In genomic region chr5:115544371-115545064, GRCh38 we compare ENCODE assay signal across 1 cellular context.
TF ChIP-seq lines count a peak whose summit lies in the region.

FEM1C (minus strand) TSS chr5:115544775; CDS start chr5:115543493, 1,282 bp downstream.

TF ChIP-seq in HepG2, 621 proteins besides CTCF, POLR2A, EP300 and RAD21 (continued from another document and continues in another):
- TF ChIP-seq, protein P1, sequence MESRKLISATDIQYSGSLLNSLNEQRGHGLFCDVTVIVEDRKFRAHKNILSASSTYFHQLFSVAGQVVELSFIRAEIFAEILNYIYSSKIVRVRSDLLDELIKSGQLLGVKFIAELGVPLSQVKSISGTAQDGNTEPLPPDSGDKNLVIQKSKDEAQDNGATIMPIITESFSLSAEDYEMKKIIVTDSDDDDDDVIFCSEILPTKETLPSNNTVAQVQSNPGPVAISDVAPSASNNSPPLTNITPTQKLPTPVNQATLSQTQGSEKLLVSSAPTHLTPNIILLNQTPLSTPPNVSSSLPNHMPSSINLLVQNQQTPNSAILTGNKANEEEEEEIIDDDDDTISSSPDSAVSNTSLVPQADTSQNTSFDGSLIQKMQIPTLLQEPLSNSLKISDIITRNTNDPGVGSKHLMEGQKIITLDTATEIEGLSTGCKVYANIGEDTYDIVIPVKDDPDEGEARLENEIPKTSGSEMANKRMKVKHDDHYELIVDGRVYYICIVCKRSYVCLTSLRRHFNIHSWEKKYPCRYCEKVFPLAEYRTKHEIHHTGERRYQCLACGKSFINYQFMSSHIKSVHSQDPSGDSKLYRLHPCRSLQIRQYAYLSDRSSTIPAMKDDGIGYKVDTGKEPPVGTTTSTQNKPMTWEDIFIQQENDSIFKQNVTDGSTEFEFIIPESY (CRISPR knock-in tag; IDR thresholded peaks at IDR 0.05), result no peak
- TF ChIP-seq JUND (CRISPR knock-in tag; IDR thresholded peaks at IDR 0.05) (no peak), MED13 (CRISPR knock-in tag; IDR thresholded peaks at IDR 0.05) (no peak), NPAS2 (CRISPR knock-in tag; IDR thresholded peaks at IDR 0.05; ENCODE audit: borderline replicate concordance) (no peak), ZNF256 (CRISPR knock-in tag; conservative IDR thresholded peaks at IDR 0.05) (no peak), SALL2 (CRISPR knock-in tag; IDR thresholded peaks at IDR 0.05) (no peak; the same call in 1 of the 2 replicates), HNRNPL (IDR thresholded peaks at IDR 0.05; ENCODE audit: low read depth, low read length) (no peak), TBX2 (CRISPR knock-in tag; IDR thresholded peaks at IDR 0.05; ENCODE audit: borderline replicate concordance) (no peak; the same call in 1 of the 2 replicates), ZNF7 (CRISPR knock-in tag; IDR thresholded peaks at IDR 0.05) (no peak), KDM6A (CRISPR knock-in tag; IDR thresholded peaks at IDR 0.05; ENCODE audit: low read depth) (no peak), ZNF180 (CRISPR knock-in tag; IDR thresholded peaks at IDR 0.05; ENCODE audit: borderline replicate concordance, low read depth) (no peak), ATF6 (CRISPR knock-in tag; conservative IDR thresholded peaks at IDR 0.05) (no peak), SMC3 (IDR thresholded peaks at IDR 0.05; ENCODE audit: low read length) (no peak), ZNF18 (CRISPR knock-in tag; IDR thresholded peaks at IDR 0.05; ENCODE audit: insufficient replicate concordance) (peak; percentile 82), NCOA2 (CRISPR knock-in tag; IDR thresholded peaks at IDR 0.05) (no peak), ATF7-NPFF (CRISPR knock-in tag; IDR thresholded peaks at IDR 0.05; ENCODE audit: low read depth) (peak; percentile 94), ZNF577 (CRISPR knock-in tag; IDR thresholded peaks at IDR 0.05; ENCODE audit: borderline replicate concordance, low read depth) (no peak), ZNF136 (CRISPR knock-in tag; IDR thresholded peaks at IDR 0.05; ENCODE audit: low read depth) (peak; percentile 82; the same call in 1 of the 2 replicates), FOXJ3 (CRISPR knock-in tag; IDR thresholded peaks at IDR 0.05; ENCODE audit: borderline replicate concordance) (no peak), GFI1 (CRISPR knock-in tag; IDR thresholded peaks at IDR 0.05; ENCODE audit: borderline replicate concordance) (peak; percentile 25; the same call in 1 of the 2 replicates), ZBED4 (CRISPR knock-in tag; IDR thresholded peaks at IDR 0.05; ENCODE audit: borderline replicate concordance) (0 out of 2 replicates have a peak, but pooled peaks have one; percentile 66), ZNF33A (CRISPR knock-in tag; IDR thresholded peaks at IDR 0.05; ENCODE audit: borderline replicate concordance) (no peak; the same call in 1 of the 2 replicates), ZNF512B (CRISPR knock-in tag; IDR thresholded peaks at IDR 0.05; ENCODE audit: borderline replicate concordance) (no peak), POLR2AphosphoS5 (IDR thresholded peaks at IDR 0.05; ENCODE audit: low read depth, low read length) (peak; percentile 94), TBX3 (IDR thresholded peaks at IDR 0.05; ENCODE audit: borderline replicate concordance) (no peak), FOXP4 (CRISPR knock-in tag; IDR thresholded peaks at IDR 0.05) (peak; percentile 72; the same call in 1 of the 2 replicates), HDAC1 (CRISPR knock-in tag; IDR thresholded peaks at IDR 0.05) (peak; percentile 95), CREBL2 (CRISPR knock-in tag; IDR thresholded peaks at IDR 0.05; ENCODE audit: borderline replicate concordance) (peak; percentile 72; the same call in 1 of the 2 replicates), SUZ12 (IDR thresholded peaks at IDR 0.05; ENCODE audit: low read depth, low read length) (no peak), IKZF5 (CRISPR knock-in tag; IDR thresholded peaks at IDR 0.05) (peak; percentile 90), XRCC5 (optimal IDR thresholded peaks at IDR 0.05; ENCODE audit: low read length) (peak; percentile 36), ZSCAN12 (CRISPR knock-in tag; IDR thresholded peaks at IDR 0.05) (no peak), SKI (IDR thresholded peaks at IDR 0.05; ENCODE audit: partially characterized antibody) (peak; percentile 72), ZNF264 (CRISPR knock-in tag; IDR thresholded peaks at IDR 0.05) (no peak), IRF2 (CRISPR knock-in tag; IDR thresholded peaks at IDR 0.05) (peak; percentile 75), ZNF652 (CRISPR knock-in tag; IDR thresholded peaks at IDR 0.05; ENCODE audit: borderline replicate concordance, low read depth) (peak; percentile 66), ZNF850 (CRISPR knock-in tag; conservative IDR thresholded peaks at IDR 0.05) (no peak), ZNF510 (CRISPR knock-in tag; IDR thresholded peaks at IDR 0.05; ENCODE audit: low read depth) (no peak; the same call in 1 of the 2 replicates), MIXL1 (CRISPR knock-in tag; IDR thresholded peaks at IDR 0.05) (peak; percentile 69; the same call in 1 of the 2 replicates), MEF2D (CRISPR knock-in tag; IDR thresholded peaks at IDR 0.05) (no peak), ZBTB21 (CRISPR knock-in tag; IDR thresholded peaks at IDR 0.05) (no peak), TOPORS (CRISPR knock-in tag; IDR thresholded peaks at IDR 0.05) (peak; percentile 93), ZSCAN5A (CRISPR knock-in tag; IDR thresholded peaks at IDR 0.05; ENCODE audit: borderline replicate concordance) (no peak)
